Comparison of ENCODE assay signal across 4 cellular contexts in the genomic region with DNA sequence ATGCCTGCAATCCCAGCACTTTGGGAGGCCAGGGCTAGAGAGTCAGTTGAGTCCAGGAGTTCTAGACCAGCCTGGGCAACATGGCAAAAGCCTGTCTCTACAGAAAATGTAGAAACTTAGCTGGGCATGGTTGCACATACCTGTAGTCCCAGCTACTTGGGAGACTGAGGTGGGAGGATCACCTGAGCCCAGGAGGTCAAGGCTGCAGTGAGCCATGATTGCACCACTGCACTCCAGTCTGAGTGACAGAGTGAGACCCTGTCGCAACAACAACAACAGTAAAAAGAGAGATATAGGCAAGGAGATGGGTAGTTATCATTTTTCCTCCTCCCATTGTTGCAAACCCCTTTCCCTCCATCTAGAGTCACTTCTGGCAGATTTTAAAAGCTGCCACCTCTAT.
DNase-seq lines count a peak whose midpoint lies in the region; ATAC-seq, FAIRE-seq and TF ChIP-seq lines count a peak whose summit lies in the region.
"Not testable (repeated sequence)": the region's sequence is repeated elsewhere in the genome, so short reads cannot be mapped to it uniquely, and the experiment has no call there.

No MANE protein-coding gene starts in this region.

- not testable (repeated sequence) for H2BK12ac ChIP-seq in H1 (ENCODE audit: low read depth, low read length)

- ATAC-seq in GM23338, WTC11, HepG2: not testable (repeated sequence)

- H3K18ac ChIP-seq in H1 (ENCODE audit: extremely low read depth, low read length): not testable (repeated sequence)

- TF ChIP-seq POLR2A in H1 (IDR thresholded peaks at IDR 0.05; ENCODE audit: control extremely low read depth in 1 of 2, low read depth in 2 of 2, low read length in 2 of 2); HepG2 (IDR thresholded peaks at IDR 0.05; ENCODE audit: insufficient read depth in 1 of 2, low read depth in 2 of 2, low read length in 2 of 2): not testable (repeated sequence)

- not testable (repeated sequence) for H3K4me1 ChIP-seq in GM23338 (ENCODE audit: insufficient read depth); H1 (replicated peaks in 1 of 4; ENCODE audit: control insufficient read depth in 3 of 4, insufficient read depth in 4 of 4, low read length in 3 of 4)
- peaks cover 12% of the 10 kb centered on the region for H3K4me1 ChIP-seq in HepG2 (ENCODE audit: insufficient read depth, low read length)

- not testable (repeated sequence) for H3F3A ChIP-seq in GM23338 (replicated peaks; ENCODE audit: low read depth)

- H3K4me1 Mint-ChIP-seq in GM23338 (peaks cover 15% of the 10 kb centered on the region; the same call in 2 of the 3 replicates), WTC11 (peaks cover 17% of the 10 kb centered on the region)

- H2BK15ac ChIP-seq in H1 (ENCODE audit: low read length): not testable (repeated sequence)

- H3K79me1 ChIP-seq in H1 (ENCODE audit: low read depth, low read length): not testable (repeated sequence)

- not testable (repeated sequence) for H3K9me3 Mint-ChIP-seq in GM23338, WTC11

- not testable (repeated sequence) for H3K4ac ChIP-seq in H1 (replicated peaks; ENCODE audit: insufficient read length, low read depth, low read length)

- POLR2A ChIA-PET in WTC11 (lab: Charles Lee); H1 (lab: Charles Lee; ENCODE audit: partially characterized antibody); HepG2 (lab: Yijun Ruan, JAX): not testable (repeated sequence)

- H3K4me2 ChIP-seq in GM23338; H1 (ENCODE audit: insufficient read depth in 1 of 2, low read depth in 2 of 2, low read length in 2 of 2); HepG2 (ENCODE audit: low read depth, low read length): not testable (repeated sequence)

- H4K8ac ChIP-seq in H1 (ENCODE audit: extremely low read depth, insufficient read depth, low read length): not testable (repeated sequence)

- H3K27me3 ChIP-seq in GM23338 (ENCODE audit: insufficient read depth); H1 (replicated peaks in 1 of 4; ENCODE audit: control insufficient read depth in 3 of 4, extremely low read depth in 1 of 4, insufficient read depth in 3 of 4, low read length in 3 of 4); HepG2 (ENCODE audit: control insufficient read depth in 1 of 2, insufficient read depth in 2 of 2, low read length in 2 of 2): not testable (repeated sequence)

- not testable (repeated sequence) for FAIRE-seq in H1 (lab: Jason Lieb, UNC); HepG2 (lab: Jason Lieb, UNC)

- not testable (repeated sequence) for H3K9ac ChIP-seq in H1 (replicated peaks in 1 of 4; ENCODE audit: extremely low read depth in 1 of 4, low read depth in 3 of 4, low read length in 3 of 4); HepG2 (ENCODE audit: insufficient read depth, low read depth, low read length)

- not testable (repeated sequence) for H2AK5ac ChIP-seq in H1 (ENCODE audit: low read depth, low read length)

- not testable (repeated sequence) for H3K9me2 ChIP-seq in GM23338 (ENCODE audit: insufficient read depth)

- in situ Hi-C loops in HepG2 (cut with HindIII; ENCODE audit: extremely low pct_ligation_motif_present, low pct_unique_long_range_greater_than_20kb): not testable (repeated sequence)

- not testable (repeated sequence) for H2BK20ac ChIP-seq in H1 (ENCODE audit: low read length)

- not testable (repeated sequence) for BruUV-seq in HepG2 (replicated peaks; lab: Mats Ljungman, UMichigan)

- DNase-seq in GM23338 (ENCODE audit: low spot score); WTC11 (ENCODE audit: low spot score); H1 (ENCODE audit: low read depth in 1 of 2, low spot score in 2 of 2); HepG2 (ENCODE audit: low spot score): not testable (repeated sequence)

- TF ChIP-seq EP300 in H1 (IDR thresholded peaks at IDR 0.05; ENCODE audit: borderline replicate concordance in 1 of 2, low read depth in 2 of 2, low read length in 2 of 2); HepG2 (IDR thresholded peaks at IDR 0.05; ENCODE audit: low read depth in 2 of 2, low read length in 2 of 2); HepG2 (CRISPR knock-in tag; IDR thresholded peaks at IDR 0.05; ENCODE audit: borderline replicate concordance): not testable (repeated sequence)

- H3K36me3 ChIP-seq in GM23338 (ENCODE audit: insufficient read depth); H1 (ENCODE audit: control insufficient read depth in 2 of 4, insufficient read depth in 4 of 4, low read length in 3 of 4); HepG2 (replicated peaks in 1 of 2; ENCODE audit: control insufficient read depth in 1 of 2, insufficient read depth in 2 of 2, low read length in 2 of 2): not testable (repeated sequence)

- not testable (repeated sequence) for H3K56ac ChIP-seq in H1 (replicated peaks; ENCODE audit: insufficient read length, low read depth, low read length)

- not testable (repeated sequence) for H2BK120ac ChIP-seq in H1 (replicated peaks; ENCODE audit: low read depth, low read length)

- not testable (repeated sequence) for H3K23me2 ChIP-seq in H1 (ENCODE audit: low read depth, low read length)

- 93% methylated on average over 1 of the region's 1 CpG; no CpG with 5 or more reads in 1 of the 2 experiments for WGBS in H1 (ENCODE audit: extremely low coverage in 1 of 2, insufficient coverage in 1 of 2, insufficient read length in 1 of 2, insufficient replicate concordance in 2 of 2, low coverage in 1 of 2, low lambda C conversion rate in 2 of 2, missing lambda C conversion rate in 1 of 2), 2 experiments
- 90% methylated on average over 1 of the region's 1 CpG for WGBS in HepG2 (ENCODE audit: low lambda C conversion rate)

- peaks cover 79% of the 10 kb centered on the region for H3K79me2 ChIP-seq in GM23338 (replicated peaks; ENCODE audit: insufficient read depth)
- peaks cover 0 to 64% of the 10 kb centered on the region in 2 experiments; a peak in 3 of 4 replicates for H3K79me2 ChIP-seq in H1 (ENCODE audit: control insufficient read depth in 1 of 2, insufficient read depth in 2 of 2, low read length in 2 of 2)
- H3K79me2 ChIP-seq in HepG2 (ENCODE audit: insufficient read depth, low read length): peaks cover 20% of the 10 kb centered on the region

- H3K4me3 ChIP-seq in GM23338; H1 (ENCODE audit: extremely low read depth in 1 of 4, insufficient read depth in 2 of 4, low read depth in 3 of 4, low read length in 4 of 4); HepG2 (replicated peaks in 1 of 3; ENCODE audit: insufficient read depth in 1 of 3, low read depth in 2 of 3, low read length in 3 of 3): not testable (repeated sequence)

- TF ChIP-seq RAD21 in H1 (IDR thresholded peaks at IDR 0.05 in 1 of 2, conservative IDR thresholded peaks at IDR 0.05 in 1 of 2; ENCODE audit: low read depth in 2 of 2, low read length in 2 of 2); HepG2 (CRISPR knock-in tag; IDR thresholded peaks at IDR 0.05): not testable (repeated sequence)

- not testable (repeated sequence) for H4K91ac ChIP-seq in H1 (replicated peaks; ENCODE audit: insufficient read length, low read length)

- H3K4me3 Mint-ChIP-seq in GM23338, WTC11: not testable (repeated sequence)

- not testable (repeated sequence) for H3K14ac ChIP-seq in H1 (ENCODE audit: insufficient read length)

- intact Hi-C loops in HepG2 (cut with micrococcal nuclease; ENCODE audit: unreplicated experiment): not testable (repeated sequence)

- H2BK5ac ChIP-seq in H1 (ENCODE audit: low read depth, low read length): not testable (repeated sequence)

- not testable (repeated sequence) for TF ChIP-seq CTCF in GM23338 (conservative IDR thresholded peaks at IDR 0.05; ENCODE audit: low read depth in 2 of 2); WTC11 (IDR thresholded peaks at IDR 0.05); H1 (IDR thresholded peaks at IDR 0.05; ENCODE audit: control extremely low read depth in 1 of 3, insufficient read depth in 1 of 3, low read depth in 1 of 3, low read length in 3 of 3); HepG2 (CRISPR knock-in tag; IDR thresholded peaks at IDR 0.05)

- H4K5ac ChIP-seq in H1 (ENCODE audit: insufficient read length, low read depth, low read length): not testable (repeated sequence)

- H3K27ac ChIP-seq in GM23338 (ENCODE audit: low read depth); HepG2 (ENCODE audit: extremely low read length, insufficient read depth, low read length): not testable (repeated sequence)
- peak overlapping the region; percentile 7; the same call in 1 of the 2 replicates for H3K27ac ChIP-seq in H1 (ENCODE audit: low read depth, low read length)

- H2AFZ ChIP-seq in GM23338; H1 (ENCODE audit: low read length); HepG2 (ENCODE audit: low read length): not testable (repeated sequence)

- H3K23ac ChIP-seq in H1 (ENCODE audit: insufficient read length): not testable (repeated sequence)

- H3K27ac Mint-ChIP-seq in GM23338: peak overlapping the region; percentile 61; the same call in 1 of the 2 replicates
- H3K27ac Mint-ChIP-seq in WTC11: peak overlapping the region; percentile 21; the same call in 1 of the 2 replicates

- H3K27me3 Mint-ChIP-seq in GM23338 (ENCODE audit: insufficient read depth, low read depth, poor library complexity); WTC11 (ENCODE audit: low read depth): not testable (repeated sequence)

- CTCF ChIA-PET in WTC11 (lab: Charles Lee); HepG2 (lab: Yijun Ruan, JAX; ENCODE audit: low intra/inter-chr PET ratio, low total read pairs): not testable (repeated sequence)
- CTCF ChIA-PET in H1 (lab: Charles Lee; ENCODE audit: partially characterized antibody): interaction anchor here (0.8 kb wide), 1 partner anchor 61 kb away, joined by 3 read pairs; no protein-coding TSS in a partner anchor

- not testable (repeated sequence) for H3K36me3 Mint-ChIP-seq in GM23338 (ENCODE audit: low read depth); WTC11

- H3K9me3 ChIP-seq in H1 (ENCODE audit: insufficient read depth in 2 of 2, low read depth in 1 of 2, low read length in 1 of 2); HepG2 (ENCODE audit: low read length): not testable (repeated sequence)

- H4K20me1 ChIP-seq in GM23338 (replicated peaks; ENCODE audit: insufficient read depth); H1 (replicated peaks in 1 of 2; ENCODE audit: control insufficient read depth in 1 of 2, insufficient read depth in 2 of 2, low read length in 2 of 2); HepG2 (ENCODE audit: insufficient read depth, low read length): not testable (repeated sequence)
